Comparison of ENCODE assay signal across 23 cellular contexts in genomic region chr7:34184466-34184865, GRCh38.
DNase-seq lines count a peak whose midpoint lies in the region; TF ChIP-seq lines count a peak whose summit lies in the region.
"Had no signal": no experiment of that assay in that cellular context is flagged by ENCODE, and none has a peak within 500 bp of the region (broad histone marks: within the 10 kb centered on the region; RNA-seq: fewer than 3 reads in every experiment).

No MANE protein-coding gene starts in this region.

- DNase-seq in EL = peak; percentile 26
- peak; percentile 26 for DNase-seq in LHCN-M2 (ENCODE audit: low read depth)
- DNase-seq in cardiac fibroblast (ENCODE audit: low read depth in 2 of 2) = peak in 1 of 2 donors; percentile 49
- no peak for DNase-seq in neural crest cell (ENCODE audit: low read depth, low spot score)
- no peak for DNase-seq in T-helper 1 cell
- DNase-seq in cerebellum (ENCODE audit: low spot score) = no peak
- no peak for DNase-seq in head of caudate nucleus
- DNase-seq: activated CD4-positive, alpha-beta memory T cell treated with anti-CD3 and anti-CD28 coated beads for 36 hours; activated naive CD4-positive, alpha-beta T cell treated with Interleukin-2 at 50 U/mL for 16 hours; activated T-cell treated with anti-CD3 and anti-CD28 coated beads, Interleukin-2, amount 50 U/mL, for 24 hours; CD4-positive, CD25-positive, alpha-beta regulatory T cell; DMS 273 treated with DMSO at 0.1 percent for 48 hours; foreskin melanocyte; kidney glomerular epithelial cell; natural killer cell; NCI-H1105; NCI-H2107; NCI-H526; posterior cingulate gyrus; stimulated activated naive CD8-positive, alpha-beta T cell treated with anti-CD3 and anti-CD28 coated beads, Interleukin-15, amount 100 ng/mL, for 72 hours; trophoblast cell had no signal

- H3K36me3 Mint-ChIP-seq in neural crest cell (ENCODE audit: low read depth) = peaks cover 5% of the 10 kb centered on the region
- H3K36me3 Mint-ChIP-seq: activated CD4-positive, alpha-beta memory T cell treated with anti-CD3 and anti-CD28 coated beads for 36 hours; CD4-positive, CD25-positive, alpha-beta regulatory T cell; natural killer cell had no signal

- TF ChIP-seq CTCF in cardiac fibroblast (IDR thresholded peaks at IDR 0.05; ENCODE audit: low read depth, low read length) = peak; percentile 16
- TF ChIP-seq CTCF in neural crest cell (conservative IDR thresholded peaks at IDR 0.05) = peak; percentile 25

- H3K4me3 Mint-ChIP-seq in neural crest cell = no peak overlapping the region
- H3K4me3 Mint-ChIP-seq: activated CD4-positive, alpha-beta memory T cell treated with anti-CD3 and anti-CD28 coated beads for 36 hours; activated T-cell treated with anti-CD3 and anti-CD28 coated beads, Interleukin-2, amount 50 U/mL, for 24 hours; CD4-positive, CD25-positive, alpha-beta regulatory T cell; natural killer cell; stimulated activated naive CD8-positive, alpha-beta T cell treated with anti-CD3 and anti-CD28 coated beads, Interleukin-15, amount 100 ng/mL, for 72 hours; T-helper 1 cell treated with Interleukin-12 subunit alpha and Interleukin-12 subunit beta and Interleukin-4 antibody, amounts not matched to agents 30 μg/mL and 1 μg/mL, for 36 hours had no signal

- H3K27ac Mint-ChIP-seq in neural crest cell (ENCODE audit: unreplicated experiment) = no peak overlapping the region
- H3K27ac Mint-ChIP-seq: activated CD4-positive, alpha-beta memory T cell treated with anti-CD3 and anti-CD28 coated beads for 36 hours; activated T-cell treated with anti-CD3 and anti-CD28 coated beads, Interleukin-2, amount 50 U/mL, for 24 hours; CD4-positive, CD25-positive, alpha-beta regulatory T cell; natural killer cell; stimulated activated naive CD8-positive, alpha-beta T cell treated with anti-CD3 and anti-CD28 coated beads, Interleukin-15, amount 100 ng/mL, for 72 hours; T-helper 1 cell treated with Interleukin-12 subunit alpha and Interleukin-12 subunit beta and Interleukin-4 antibody, amounts not matched to agents 30 μg/mL and 1 μg/mL, for 36 hours had no signal

- no peak overlapping the region for H3K4me3 ChIP-seq in cardiac fibroblast (replicated peaks in 1 of 2; ENCODE audit: low read depth in 2 of 2, low read length in 2 of 2)
- H3K4me3 ChIP-seq: coronary artery had no signal

- peaks cover 7% of the 10 kb centered on the region for H3K9me3 Mint-ChIP-seq in neural crest cell
- H3K9me3 Mint-ChIP-seq: activated CD4-positive, alpha-beta memory T cell treated with anti-CD3 and anti-CD28 coated beads for 36 hours; activated T-cell treated with anti-CD3 and anti-CD28 coated beads, Interleukin-2, amount 50 U/mL, for 24 hours; stimulated activated naive CD8-positive, alpha-beta T cell treated with anti-CD3 and anti-CD28 coated beads, Interleukin-15, amount 100 ng/mL, for 72 hours had no signal

- no peaks in the 10 kb centered on the region for H3K27me3 Mint-ChIP-seq in neural crest cell (ENCODE audit: low read depth)
- H3K27me3 Mint-ChIP-seq: activated CD4-positive, alpha-beta memory T cell treated with anti-CD3 and anti-CD28 coated beads for 36 hours; activated T-cell treated with anti-CD3 and anti-CD28 coated beads, Interleukin-2, amount 50 U/mL, for 24 hours; CD4-positive, CD25-positive, alpha-beta regulatory T cell; stimulated activated naive CD8-positive, alpha-beta T cell treated with anti-CD3 and anti-CD28 coated beads, Interleukin-15, amount 100 ng/mL, for 72 hours had no signal

- no peaks in the 10 kb centered on the region for H3K4me1 Mint-ChIP-seq in neural crest cell
- H3K4me1 Mint-ChIP-seq: CD4-positive, CD25-positive, alpha-beta regulatory T cell; natural killer cell; stimulated activated naive CD8-positive, alpha-beta T cell treated with anti-CD3 and anti-CD28 coated beads, Interleukin-15, amount 100 ng/mL, for 72 hours had no signal

- intact Hi-C loops in head of caudate nucleus (cut with DNase I) = no loop called here

Comparison
In these comparisons a context has a peak if more than half of its experiments do, and no peak if none do; other contexts are left out.
1. DNase-seq: peak in EL (single experiment) and LHCN-M2 (single experiment); none in neural crest cell (single experiment), T-helper 1 cell (0 of 5), cerebellum (single experiment) and head of caudate nucleus (0 of 42).